Comparison of ENCODE assay signal across 8 cellular contexts in genomic region chr7:66099551-66100407, GRCh38. TPM values are rescaled to one million over a fixed set of nuclear protein-coding genes. Genes with fewer than 3 reads are reported as not detected.
DNase-seq lines count a peak whose midpoint lies in the region; ATAC-seq, FAIRE-seq and TF ChIP-seq lines count a peak whose summit lies in the region.

No MANE protein-coding gene starts in this region.

- DNase-seq in EH (ENCODE audit: low read depth) (peak; percentile 94), GM23338 (ENCODE audit: low spot score) (peak; percentile 77), astrocyte (ENCODE audit: low read depth) (peak; percentile 93), hepatic stellate cell (ENCODE audit: low spot score) (peak; percentile 45), retinal pigment epithelial cell (ENCODE audit: low read depth) (peak; percentile 58), GM12892 (ENCODE audit: insufficient read length) (no peak)

- TF ChIP-seq POLR2A in GM12892 (IDR thresholded peaks at IDR 0.05; ENCODE audit: low read depth, low read length) = no peak

- peak; percentile 93 for ATAC-seq in GM23338
- ATAC-seq in SK-N-SH treated with all-trans-retinoic acid at 6 μM for 48 hours = peak; percentile 79

- H3K27me3 Mint-ChIP-seq in GM23338 (ENCODE audit: insufficient read depth, low read depth, poor library complexity) (peaks cover 10% of the 10 kb centered on the region), astrocyte (ENCODE audit: low read depth, unreplicated experiment) (no peaks in the 10 kb centered on the region)

- H3K4me2 ChIP-seq in GM23338 (peak overlapping the region; percentile 65), Loucy (ENCODE audit: low read depth, low read length, poor library complexity, severe bottlenecking) (peak overlapping the region; percentile 82), astrocyte (ENCODE audit: low read length) (peak overlapping the region; percentile 99)

- peak overlapping the region; percentile 69; the same call in 1 of the 2 replicates for H3K27ac ChIP-seq in GM23338 (ENCODE audit: low read depth)
- peak overlapping the region; percentile 45 for H3K27ac ChIP-seq in astrocyte (ENCODE audit: low read depth, low read length)

- H3K9me3 ChIP-seq in Loucy (ENCODE audit: insufficient read depth, low read depth, low read length) (no peaks in the 10 kb centered on the region), astrocyte (ENCODE audit: insufficient read depth, low read depth, low read length) (no peaks in the 10 kb centered on the region)

- H3F3A ChIP-seq in GM23338 (replicated peaks; ENCODE audit: low read depth) = no peaks in the 10 kb centered on the region
- H3F3A ChIP-seq in Loucy (ENCODE audit: low read depth) = no peaks in the 10 kb centered on the region

- H3K36me3 Mint-ChIP-seq in GM23338 (ENCODE audit: low read depth) = no peaks in the 10 kb centered on the region
- peaks cover under 1% of the 10 kb centered on the region for H3K36me3 Mint-ChIP-seq in astrocyte (ENCODE audit: low read depth, unreplicated experiment)

- H3K36me3 ChIP-seq in GM23338 (ENCODE audit: insufficient read depth) = no peaks in the 10 kb centered on the region
- H3K36me3 ChIP-seq in Loucy (ENCODE audit: insufficient read depth, low read length) = no peaks in the 10 kb centered on the region
- no peaks in the 10 kb centered on the region for H3K36me3 ChIP-seq in astrocyte (ENCODE audit: insufficient read depth, low read length)

- H2AFZ ChIP-seq in GM23338 (peak overlapping the region; percentile 63; the same call in 1 of the 2 replicates), Loucy (ENCODE audit: low read length) (peak overlapping the region; percentile 92), astrocyte (ENCODE audit: low read depth, low read length) (peak overlapping the region; percentile 94)

- no peaks in the 10 kb centered on the region for H4K20me1 ChIP-seq in GM23338 (replicated peaks; ENCODE audit: insufficient read depth)
- no peaks in the 10 kb centered on the region for H4K20me1 ChIP-seq in Loucy (ENCODE audit: insufficient read depth, low read length, poor library complexity, severe bottlenecking)
- H4K20me1 ChIP-seq in astrocyte (ENCODE audit: insufficient read depth, low read length) = no peaks in the 10 kb centered on the region

- H3K4me3 Mint-ChIP-seq in GM23338 (peak overlapping the region; percentile 63), astrocyte (ENCODE audit: unreplicated experiment) (peak overlapping the region; percentile 67)

- no peaks in the 10 kb centered on the region for H3K79me2 ChIP-seq in GM23338 (replicated peaks; ENCODE audit: insufficient read depth)
- H3K79me2 ChIP-seq in Loucy (ENCODE audit: insufficient read depth, low read length) = no peaks in the 10 kb centered on the region
- H3K79me2 ChIP-seq in astrocyte (ENCODE audit: insufficient read depth, low read length) = no peaks in the 10 kb centered on the region

- H3K4me1 Mint-ChIP-seq in GM23338 (peaks cover 8% of the 10 kb centered on the region), astrocyte (ENCODE audit: low read depth, unreplicated experiment) (peaks cover 5% of the 10 kb centered on the region)

- TF ChIP-seq CTCF in GM23338 (conservative IDR thresholded peaks at IDR 0.05; ENCODE audit: low read depth in 2 of 2) (no peak), Loucy (conservative IDR thresholded peaks at IDR 0.05; ENCODE audit: low read length) (no peak), astrocyte (IDR thresholded peaks at IDR 0.05; ENCODE audit: insufficient read depth, low read depth, low read length) (no peak), retinal pigment epithelial cell (conservative IDR thresholded peaks at IDR 0.05; ENCODE audit: low read depth, low read length) (no peak)

- H3K27me3 ChIP-seq in GM23338 (ENCODE audit: insufficient read depth) (no peaks in the 10 kb centered on the region), Loucy (ENCODE audit: insufficient read depth, low read length, poor library complexity, severe bottlenecking) (no peaks in the 10 kb centered on the region), astrocyte (ENCODE audit: insufficient read depth, low read length) (no peaks in the 10 kb centered on the region)

- H3K4me3 ChIP-seq in GM23338 (peak overlapping the region; percentile 37; the same call in 1 of the 2 replicates), Loucy (ENCODE audit: low read length, poor library complexity, severe bottlenecking) (peak overlapping the region; percentile 76), astrocyte (ENCODE audit: insufficient read depth, low read depth, low read length) (peak overlapping the region; percentile 60), retinal pigment epithelial cell (ENCODE audit: low read length) (peak overlapping the region; percentile 38)

- H3K4me1 ChIP-seq in GM23338 (ENCODE audit: insufficient read depth) (no peaks in the 10 kb centered on the region), Loucy (ENCODE audit: insufficient read depth, low read length, poor library complexity, severe bottlenecking) (peaks cover 13% of the 10 kb centered on the region), astrocyte (ENCODE audit: insufficient read depth, low read length) (peaks cover 13% of the 10 kb centered on the region)

- FAIRE-seq in astrocyte (lab: Jason Lieb, UNC) (no peak), GM12892 (lab: Jason Lieb, UNC) (no peak)

- H3K9me2 ChIP-seq in GM23338 (ENCODE audit: insufficient read depth) (no peaks in the 10 kb centered on the region), Loucy (replicated peaks; ENCODE audit: low read depth, low read length) (no peaks in the 10 kb centered on the region)

- H3K9me3 Mint-ChIP-seq in GM23338 (no peaks in the 10 kb centered on the region; the same call in 1 of the 3 replicates), astrocyte (ENCODE audit: unreplicated experiment) (no peaks in the 10 kb centered on the region)

- H3K27ac Mint-ChIP-seq in GM23338 (peak overlapping the region; percentile 89), astrocyte (ENCODE audit: unreplicated experiment) (peak overlapping the region; percentile 66)

- peak overlapping the region; percentile 77 for H3K9ac ChIP-seq in Loucy (ENCODE audit: low read depth, low read length, poor library complexity, severe bottlenecking)
- peak overlapping the region; percentile 78 for H3K9ac ChIP-seq in astrocyte (ENCODE audit: low read length)

TF ChIP-seq in GM23338, 12 proteins besides CTCF, POLR2A, EP300 and RAD21 (continues in another document):
- TF ChIP-seq EZH2phosphoT487 (IDR thresholded peaks at IDR 0.05; ENCODE audit: unreplicated experiment) = no peak
- TF ChIP-seq POLR2AphosphoS5 (IDR thresholded peaks at IDR 0.05; ENCODE audit: low read depth) = no peak
- 0 out of 2 replicates have a peak, but pooled peaks have one; percentile 18 for TF ChIP-seq ZNF331 (CRISPR knock-in tag; IDR thresholded peaks at IDR 0.05; ENCODE audit: low read depth)

TF ChIP-seq in SK-N-SH treated with all-trans-retinoic acid at 6 μM for 48 hours, 23 proteins besides CTCF, POLR2A, EP300 and RAD21:
- TF ChIP-seq TCF4 (CRISPR knock-in tag; IDR thresholded peaks at IDR 0.05; ENCODE audit: borderline replicate concordance) (no peak), ESRRG (CRISPR knock-in tag; IDR thresholded peaks at IDR 0.05) (peak; percentile 35; the same call in 1 of the 2 replicates), SNAI2 (CRISPR knock-in tag; IDR thresholded peaks at IDR 0.05) (no peak), ZC3H10 (CRISPR knock-in tag; IDR thresholded peaks at IDR 0.05) (0 out of 2 replicates have a peak, but pooled peaks have one; percentile 8), ZNF8 (CRISPR knock-in tag; IDR thresholded peaks at IDR 0.05) (peak; percentile 32; the same call in 1 of the 2 replicates)

RNA-seq across cellular contexts. Expression of gene CRCP, which starts 14.9 kb away (rescaled TPM):
- 43.4 and 60.5 TPM in 2 replicates for total RNA-seq in GM23338 (2014; rRNA removed; shearing (Covaris generic))
- polyA plus RNA-seq in GM23338 (2016; fragmentation: Nextera tagmentation; extraction: Ambion mirVana) = 24.1 and 36.1 TPM in 2 replicates
- 24.2 and 26.8 TPM in 2 replicates for total RNA-seq in astrocyte
- 17.5 TPM for polyA plus RNA-seq in GM12892 (2012; ENCODE audit: missing spikeins)

RNA-seq across cellular contexts. Expression of gene ASL, which starts 24.2 kb away (rescaled TPM):
- 36.9 and 40.0 TPM in 2 replicates for total RNA-seq in GM23338 (2014; rRNA removed; shearing (Covaris generic))
- polyA plus RNA-seq in GM23338 (2016; fragmentation: Nextera tagmentation; extraction: Ambion mirVana) = 13.0 and 14.9 TPM in 2 replicates
- total RNA-seq in astrocyte = 27.7 TPM in 2 replicates
- polyA plus RNA-seq in GM12892 (2012; ENCODE audit: missing spikeins) = 21.2 TPM
